ENCODE assay signal across 18 cellular contexts in genomic region chr17:38600906-38601305, GRCh38. TPM values are rescaled to one million over a fixed set of nuclear protein-coding genes. Genes with fewer than 3 reads are reported as not detected.
DNase-seq lines count a peak whose midpoint lies in the region; ATAC-seq lines count a peak whose summit lies in the region.
"Had no signal": no experiment of that assay in that cellular context is flagged by ENCODE, and none has a peak within 500 bp of the region (broad histone marks: within the 10 kb centered on the region; RNA-seq: fewer than 3 reads in every experiment).

No MANE protein-coding gene starts in this region.

- peaks cover 23% of the 10 kb centered on the region; the same call in 1 of the 2 replicates for H3K4me1 ChIP-seq in iPS-20b (ENCODE audit: insufficient read depth, low read length)
- H3K4me1 ChIP-seq: left lung had no signal

- no peak for ATAC-seq in natural killer cell treated with Interleukin-12 subunit alpha and Interleukin-12 subunit beta and Interleukin-15 and Interleukin-18, amount 100 ng/mL, for 72 hours
- ATAC-seq in HG02759 (IDR thresholded peaks at IDR 0.05; ENCODE audit: unreplicated experiment) = no peak
- ATAC-seq: left lung had no signal

- H3K27ac ChIP-seq in SK-N-MC = no peak overlapping the region
- H3K27ac ChIP-seq in iPS-20b (ENCODE audit: low read length) = no peak overlapping the region
- H3K27ac ChIP-seq in substantia nigra (ENCODE audit: low read depth, low read length, poor library complexity, severe bottlenecking) = peak overlapping the region; percentile 77
- H3K27ac ChIP-seq: left lung, thoracic aorta had no signal

- peaks cover 0 to 8% of the 10 kb centered on the region in 2 donors for H3K4me1 Mint-ChIP-seq in natural killer cell treated with Interleukin-12 subunit alpha and Interleukin-12 subunit beta and Interleukin-15 and Interleukin-18, amount 100 ng/mL, for 72 hours (ENCODE audit: low read depth in 2 of 2)

- H3K4me3 ChIP-seq in SK-N-MC (peak overlapping the region; percentile 44), iPS-20b (ENCODE audit: low read length) (peak overlapping the region; percentile 57; the same call in 1 of the 2 replicates)
- H3K4me3 ChIP-seq: left lung, smooth muscle cell, thoracic aorta had no signal

- no peaks in the 10 kb centered on the region for H3K36me3 Mint-ChIP-seq in natural killer cell treated with Interleukin-12 subunit alpha and Interleukin-12 subunit beta and Interleukin-15 and Interleukin-18, amount 100 ng/mL, for 72 hours

- H3K27me3 ChIP-seq in iPS-20b (ENCODE audit: insufficient read depth, low read length) = peaks cover 58% of the 10 kb centered on the region

- H3K9me3 Mint-ChIP-seq in natural killer cell treated with Interleukin-12 subunit alpha and Interleukin-12 subunit beta and Interleukin-15 and Interleukin-18, amount 100 ng/mL, for 72 hours = no peaks in the 10 kb centered on the region

- H3K9ac ChIP-seq in SK-N-MC (ENCODE audit: insufficient read length) = no peak overlapping the region
- no peak overlapping the region for H3K9ac ChIP-seq in iPS-20b (ENCODE audit: low read depth, low read length)

- H3K27me3 Mint-ChIP-seq in natural killer cell treated with Interleukin-12 subunit alpha and Interleukin-12 subunit beta and Interleukin-15 and Interleukin-18, amount 100 ng/mL, for 72 hours = peaks cover 25 to 28% of the 10 kb centered on the region in 2 donors

- H3K36me3 ChIP-seq in SK-N-MC (ENCODE audit: insufficient read depth, low read length) = no peaks in the 10 kb centered on the region
- H3K36me3 ChIP-seq in iPS-20b (ENCODE audit: insufficient read depth, low read depth, low read length) = no peaks in the 10 kb centered on the region
- H3K36me3 ChIP-seq: left lung, thoracic aorta had no signal

- H3K27ac Mint-ChIP-seq in natural killer cell treated with Interleukin-12 subunit alpha and Interleukin-12 subunit beta and Interleukin-15 and Interleukin-18, amount 100 ng/mL, for 72 hours = no peak overlapping the region

- H3K9me3 ChIP-seq in SK-N-MC (ENCODE audit: low read depth, low read length) (no peaks in the 10 kb centered on the region), iPS-20b (ENCODE audit: insufficient read depth, low read depth, low read length) (no peaks in the 10 kb centered on the region)
- H3K9me3 ChIP-seq: left lung, thoracic aorta had no signal

- H3K4me3 Mint-ChIP-seq in natural killer cell treated with Interleukin-12 subunit alpha and Interleukin-12 subunit beta and Interleukin-15 and Interleukin-18, amount 100 ng/mL, for 72 hours = no peak overlapping the region

- DNase-seq in NCI-H82 (lab: John Stamatoyannopoulos, UW) (peak; percentile 36), NCI-H82 treated with DMSO at 0.1 percent for 48 hours (lab: John Stamatoyannopoulos, UW; ENCODE audit: unreplicated experiment) (no peak), SK-N-MC (ENCODE audit: low read depth, low spot score) (no peak), substantia nigra (lab: John Stamatoyannopoulos, UW) (peak in 1 of 49 donors; percentile 81)
- no peak for DNase-seq in activated CD4-positive, alpha-beta T cell treated with anti-CD3 and anti-CD28 coated beads for 48 hours
- DNase-seq in natural killer cell treated with Interleukin-12 subunit alpha and Interleukin-12 subunit beta and Interleukin-15 and Interleukin-18, amount 100 ng/mL, for 72 hours (ENCODE audit: low spot score) = no peak
- DNase-seq: activated CD4-positive, alpha-beta T cell treated with anti-CD3 and anti-CD28 coated beads for 1 hour; activated effector memory CD4-positive, alpha-beta T cell treated with Interleukin-2 at 50 U/mL for 16 hours; aorta; C1 segment of cervical spinal cord; DMS 273 treated with DMSO at 0.1 percent for 48 hours; left lung; NCI-H1694 had no signal

RNA-seq across cellular contexts. Expression of gene SRCIN1, which starts 4.8 kb away (rescaled TPM):
- under 1 TPM; 0.05 to 0.28 TPM for total RNA-seq in natural killer cell treated with Interleukin-12 subunit alpha and Interleukin-12 subunit beta and Interleukin-15 and Interleukin-18, amount 100 ng/mL, for 72 hours
- total RNA-seq: M059J, thoracic aorta had no signal
